1 cellular context compared by ENCODE assay signal in the genomic region with DNA sequence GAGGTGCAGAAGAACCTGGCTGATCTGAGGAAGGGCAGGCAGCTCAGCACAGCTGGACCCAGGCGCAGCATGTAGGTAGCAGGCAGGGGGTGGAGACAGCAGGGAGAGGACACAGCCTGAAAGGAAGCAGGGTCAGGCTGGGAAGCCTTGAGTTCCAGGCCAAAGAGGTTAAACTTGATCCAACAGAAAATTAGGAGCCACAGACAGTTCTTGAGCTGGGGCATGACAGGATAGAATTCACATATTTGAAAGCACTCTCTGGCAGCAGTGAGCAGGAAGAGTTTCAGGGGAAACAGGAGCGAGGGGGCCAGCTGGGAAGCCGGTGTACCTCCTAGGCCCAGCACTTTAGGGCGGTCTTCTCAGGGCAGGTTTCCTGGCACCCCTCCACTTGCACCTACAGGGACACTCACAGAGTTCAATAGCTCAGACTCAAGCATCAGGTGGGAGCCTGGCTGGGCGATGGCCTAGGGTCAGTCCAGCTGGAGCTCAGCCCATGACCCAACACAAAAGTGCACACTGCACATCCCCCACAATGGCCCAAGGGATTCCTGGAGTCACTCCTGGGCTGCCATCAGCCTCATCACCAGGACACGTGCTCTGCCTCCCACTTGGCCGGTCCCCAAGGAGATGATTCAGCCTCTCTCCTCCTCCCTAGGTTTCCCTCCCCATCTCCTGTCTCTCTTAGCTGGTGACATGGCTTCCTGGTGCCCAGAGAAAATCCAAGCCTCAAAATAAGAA.
TF ChIP-seq lines count a peak whose summit lies in the region.

No MANE protein-coding gene starts in this region.

TF ChIP-seq in HEK293, 187 proteins besides CTCF, POLR2A, EP300 and RAD21 (continued from another document):
- TF ChIP-seq ZNF596 (tag by site-specific recombination; IDR thresholded peaks at IDR 0.05) (no peak), BCL11B (tag by site-specific recombination; IDR thresholded peaks at IDR 0.05; ENCODE audit: low read depth) (no peak), ZNF112 (tag by site-specific recombination; IDR thresholded peaks at IDR 0.05) (no peak), ZNF132 (tag by site-specific recombination; IDR thresholded peaks at IDR 0.05; ENCODE audit: borderline replicate concordance) (no peak), ZNF585B (tag by site-specific recombination; IDR thresholded peaks at IDR 0.05) (no peak), GFI1B (tag by site-specific recombination; IDR thresholded peaks at IDR 0.05) (no peak), EGR2 (tag by site-specific recombination; IDR thresholded peaks at IDR 0.05; ENCODE audit: low read depth) (peak; percentile 36; the same call in 1 of the 2 replicates), ZNF529 (tag by site-specific recombination; IDR thresholded peaks at IDR 0.05; ENCODE audit: insufficient replicate concordance) (no peak), ZNF692 (tag by site-specific recombination; IDR thresholded peaks at IDR 0.05) (no peak), SALL2 (tag by site-specific recombination; IDR thresholded peaks at IDR 0.05; ENCODE audit: borderline replicate concordance) (no peak), MZF1 (tag by site-specific recombination; IDR thresholded peaks at IDR 0.05; ENCODE audit: borderline replicate concordance) (no peak), ZEB2 (tag by site-specific recombination; IDR thresholded peaks at IDR 0.05) (peak; percentile 50; the same call in 1 of the 2 replicates), ZFP37 (tag by site-specific recombination; IDR thresholded peaks at IDR 0.05) (no peak), ZBTB11 (tag by site-specific recombination; conservative IDR thresholded peaks at IDR 0.05; ENCODE audit: low read depth) (no peak), ZSCAN30 (tag by site-specific recombination; IDR thresholded peaks at IDR 0.05) (no peak), ZNF621 (tag by site-specific recombination; IDR thresholded peaks at IDR 0.05) (no peak), ZNF600 (tag by site-specific recombination; IDR thresholded peaks at IDR 0.05) (peak; percentile 27; the same call in 1 of the 2 replicates), ZNF16 (tag by site-specific recombination; IDR thresholded peaks at IDR 0.05; ENCODE audit: low read depth) (peak; percentile 86), ZNF629 (tag by site-specific recombination; IDR thresholded peaks at IDR 0.05) (0 out of 2 replicates have a peak, but pooled peaks have one; percentile 14), MEIS1 (CRISPR knock-in tag; IDR thresholded peaks at IDR 0.05; ENCODE audit: borderline replicate concordance) (no peak), ZNF23 (tag by site-specific recombination; IDR thresholded peaks at IDR 0.05; ENCODE audit: borderline replicate concordance) (0 out of 2 replicates have a peak, but pooled peaks have one; percentile 41), ZNF157 (tag by site-specific recombination; IDR thresholded peaks at IDR 0.05) (no peak), ZBTB1 (tag by site-specific recombination; IDR thresholded peaks at IDR 0.05) (no peak), WT1 (tag by site-specific recombination; IDR thresholded peaks at IDR 0.05) (peak; percentile 88), SP7 (tag by site-specific recombination; IDR thresholded peaks at IDR 0.05) (peak; percentile 49; the same call in 1 of the 2 replicates), BCL6B (tag by site-specific recombination; IDR thresholded peaks at IDR 0.05) (0 out of 2 replicates have a peak, but pooled peaks have one; percentile 11), ZNF174 (tag by site-specific recombination; IDR thresholded peaks at IDR 0.05) (no peak), ZNF670 (tag by site-specific recombination; IDR thresholded peaks at IDR 0.05; ENCODE audit: low read depth) (no peak)
- TF ChIP-seq, protein P1, sequence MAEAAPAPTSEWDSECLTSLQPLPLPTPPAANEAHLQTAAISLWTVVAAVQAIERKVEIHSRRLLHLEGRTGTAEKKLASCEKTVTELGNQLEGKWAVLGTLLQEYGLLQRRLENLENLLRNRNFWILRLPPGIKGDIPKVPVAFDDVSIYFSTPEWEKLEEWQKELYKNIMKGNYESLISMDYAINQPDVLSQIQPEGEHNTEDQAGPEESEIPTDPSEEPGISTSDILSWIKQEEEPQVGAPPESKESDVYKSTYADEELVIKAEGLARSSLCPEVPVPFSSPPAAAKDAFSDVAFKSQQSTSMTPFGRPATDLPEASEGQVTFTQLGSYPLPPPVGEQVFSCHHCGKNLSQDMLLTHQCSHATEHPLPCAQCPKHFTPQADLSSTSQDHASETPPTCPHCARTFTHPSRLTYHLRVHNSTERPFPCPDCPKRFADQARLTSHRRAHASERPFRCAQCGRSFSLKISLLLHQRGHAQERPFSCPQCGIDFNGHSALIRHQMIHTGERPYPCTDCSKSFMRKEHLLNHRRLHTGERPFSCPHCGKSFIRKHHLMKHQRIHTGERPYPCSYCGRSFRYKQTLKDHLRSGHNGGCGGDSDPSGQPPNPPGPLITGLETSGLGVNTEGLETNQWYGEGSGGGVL (tag by site-specific recombination; IDR thresholded peaks at IDR 0.05) = peak; percentile 55
- TF ChIP-seq, protein P2, sequence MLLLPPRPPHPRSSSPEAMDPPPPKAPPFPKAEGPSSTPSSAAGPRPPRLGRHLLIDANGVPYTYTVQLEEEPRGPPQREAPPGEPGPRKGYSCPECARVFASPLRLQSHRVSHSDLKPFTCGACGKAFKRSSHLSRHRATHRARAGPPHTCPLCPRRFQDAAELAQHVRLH (tag by site-specific recombination; IDR thresholded peaks at IDR 0.05) = no peak
- TF ChIP-seq, protein P3, sequence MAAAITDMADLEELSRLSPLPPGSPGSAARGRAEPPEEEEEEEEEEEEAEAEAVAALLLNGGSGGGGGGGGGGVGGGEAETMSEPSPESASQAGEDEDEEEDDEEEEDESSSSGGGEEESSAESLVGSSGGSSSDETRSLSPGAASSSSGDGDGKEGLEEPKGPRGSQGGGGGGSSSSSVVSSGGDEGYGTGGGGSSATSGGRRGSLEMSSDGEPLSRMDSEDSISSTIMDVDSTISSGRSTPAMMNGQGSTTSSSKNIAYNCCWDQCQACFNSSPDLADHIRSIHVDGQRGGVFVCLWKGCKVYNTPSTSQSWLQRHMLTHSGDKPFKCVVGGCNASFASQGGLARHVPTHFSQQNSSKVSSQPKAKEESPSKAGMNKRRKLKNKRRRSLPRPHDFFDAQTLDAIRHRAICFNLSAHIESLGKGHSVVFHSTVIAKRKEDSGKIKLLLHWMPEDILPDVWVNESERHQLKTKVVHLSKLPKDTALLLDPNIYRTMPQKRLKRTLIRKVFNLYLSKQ (tag by site-specific recombination; IDR thresholded peaks at IDR 0.05; ENCODE audit: borderline replicate concordance) = no peak
- TF ChIP-seq, protein P4, sequence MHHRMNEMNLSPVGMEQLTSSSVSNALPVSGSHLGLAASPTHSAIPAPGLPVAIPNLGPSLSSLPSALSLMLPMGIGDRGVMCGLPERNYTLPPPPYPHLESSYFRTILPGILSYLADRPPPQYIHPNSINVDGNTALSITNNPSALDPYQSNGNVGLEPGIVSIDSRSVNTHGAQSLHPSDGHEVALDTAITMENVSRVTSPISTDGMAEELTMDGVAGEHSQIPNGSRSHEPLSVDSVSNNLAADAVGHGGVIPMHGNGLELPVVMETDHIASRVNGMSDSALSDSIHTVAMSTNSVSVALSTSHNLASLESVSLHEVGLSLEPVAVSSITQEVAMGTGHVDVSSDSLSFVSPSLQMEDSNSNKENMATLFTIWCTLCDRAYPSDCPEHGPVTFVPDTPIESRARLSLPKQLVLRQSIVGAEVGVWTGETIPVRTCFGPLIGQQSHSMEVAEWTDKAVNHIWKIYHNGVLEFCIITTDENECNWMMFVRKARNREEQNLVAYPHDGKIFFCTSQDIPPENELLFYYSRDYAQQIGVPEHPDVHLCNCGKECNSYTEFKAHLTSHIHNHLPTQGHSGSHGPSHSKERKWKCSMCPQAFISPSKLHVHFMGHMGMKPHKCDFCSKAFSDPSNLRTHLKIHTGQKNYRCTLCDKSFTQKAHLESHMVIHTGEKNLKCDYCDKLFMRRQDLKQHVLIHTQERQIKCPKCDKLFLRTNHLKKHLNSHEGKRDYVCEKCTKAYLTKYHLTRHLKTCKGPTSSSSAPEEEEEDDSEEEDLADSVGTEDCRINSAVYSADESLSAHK (tag by site-specific recombination; IDR thresholded peaks at IDR 0.05) = no peak
- TF ChIP-seq, protein P5, sequence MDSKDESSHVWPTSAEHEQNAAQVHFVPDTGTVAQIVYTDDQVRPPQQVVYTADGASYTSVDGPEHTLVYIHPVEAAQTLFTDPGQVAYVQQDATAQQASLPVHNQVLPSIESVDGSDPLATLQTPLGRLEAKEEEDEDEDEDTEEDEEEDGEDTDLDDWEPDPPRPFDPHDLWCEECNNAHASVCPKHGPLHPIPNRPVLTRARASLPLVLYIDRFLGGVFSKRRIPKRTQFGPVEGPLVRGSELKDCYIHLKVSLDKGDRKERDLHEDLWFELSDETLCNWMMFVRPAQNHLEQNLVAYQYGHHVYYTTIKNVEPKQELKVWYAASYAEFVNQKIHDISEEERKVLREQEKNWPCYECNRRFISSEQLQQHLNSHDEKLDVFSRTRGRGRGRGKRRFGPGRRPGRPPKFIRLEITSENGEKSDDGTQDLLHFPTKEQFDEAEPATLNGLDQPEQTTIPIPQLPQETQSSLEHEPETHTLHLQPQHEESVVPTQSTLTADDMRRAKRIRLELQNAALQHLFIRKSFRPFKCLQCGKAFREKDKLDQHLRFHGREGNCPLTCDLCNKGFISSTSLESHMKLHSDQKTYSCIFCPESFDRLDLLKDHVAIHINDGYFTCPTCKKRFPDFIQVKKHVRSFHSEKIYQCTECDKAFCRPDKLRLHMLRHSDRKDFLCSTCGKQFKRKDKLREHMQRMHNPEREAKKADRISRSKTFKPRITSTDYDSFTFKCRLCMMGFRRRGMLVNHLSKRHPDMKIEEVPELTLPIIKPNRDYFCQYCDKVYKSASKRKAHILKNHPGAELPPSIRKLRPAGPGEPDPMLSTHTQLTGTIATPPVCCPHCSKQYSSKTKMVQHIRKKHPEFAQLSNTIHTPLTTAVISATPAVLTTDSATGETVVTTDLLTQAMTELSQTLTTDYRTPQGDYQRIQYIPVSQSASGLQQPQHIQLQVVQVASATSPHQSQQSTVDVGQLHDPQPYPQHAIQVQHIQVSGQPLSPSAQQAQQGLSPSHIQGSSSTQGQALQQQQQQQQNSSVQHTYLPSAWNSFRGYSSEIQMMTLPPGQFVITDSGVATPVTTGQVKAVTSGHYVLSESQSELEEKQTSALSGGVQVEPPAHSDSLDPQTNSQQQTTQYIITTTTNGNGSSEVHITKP (tag by site-specific recombination; IDR thresholded peaks at IDR 0.05) = no peak
